In the genomic region with DNA sequence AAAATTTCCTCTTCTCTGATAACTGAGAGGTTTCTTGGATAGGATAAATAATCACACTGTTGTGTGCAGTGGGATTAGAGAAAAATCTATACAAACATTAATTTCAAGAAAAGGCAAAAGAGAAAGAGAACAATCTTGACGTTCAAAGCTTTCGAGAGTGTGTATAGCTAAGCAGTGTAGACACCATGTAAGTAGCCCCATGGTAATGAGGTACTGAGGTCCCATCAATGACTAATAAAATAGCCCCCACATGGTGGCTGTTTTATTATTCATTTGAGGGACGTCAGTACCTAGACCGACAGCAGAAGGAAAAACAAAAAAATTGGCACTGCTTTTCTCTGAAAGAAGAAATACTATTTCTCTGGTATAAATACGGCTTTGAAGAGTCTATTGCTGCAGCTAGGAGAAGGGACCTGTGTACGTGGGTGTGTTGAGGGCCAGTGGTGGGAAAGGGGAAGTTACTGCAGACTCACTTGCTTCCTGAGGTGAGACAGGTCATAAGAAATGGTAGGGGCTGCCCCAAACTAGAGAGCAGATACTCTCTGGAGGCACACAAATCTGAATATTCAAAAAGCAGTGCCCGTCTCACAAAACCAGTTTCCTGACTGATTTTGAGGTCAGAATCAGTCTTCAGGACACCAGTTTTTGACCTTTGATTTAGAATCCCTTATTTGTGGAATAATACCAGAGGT, we compare ENCODE assay signal across 12 cellular contexts.
DNase-seq lines count a peak whose midpoint lies in the region; ATAC-seq and TF ChIP-seq lines count a peak whose summit lies in the region.
"Had no signal": no experiment of that assay in that cellular context is flagged by ENCODE, and none has a peak within 500 bp of the region (broad histone marks: within the 10 kb centered on the region; RNA-seq: fewer than 3 reads in every experiment).

No MANE protein-coding gene starts in this region.

- no peak overlapping the region for H3K27ac ChIP-seq in H9 (ENCODE audit: insufficient read length, low read depth, low read length)
- H3K27ac ChIP-seq: uterus had no signal

- no peak overlapping the region for H3K4ac ChIP-seq in H9 (ENCODE audit: low read depth, low read length)

- peak overlapping the region in 1 of 2 donors; percentile 52 for H3K27ac Mint-ChIP-seq in stimulated activated naive CD8-positive, alpha-beta T cell treated with anti-CD3 and anti-CD28 coated beads, Interleukin-15, amount 100 ng/mL, for 72 hours
- H3K27ac Mint-ChIP-seq in H9: peak overlapping the region in 1 of 3 experiments; percentile 14; a peak in 2 of 7 replicates

- H3K23me2 ChIP-seq in H9 (ENCODE audit: insufficient read length, low read depth, low read length, poor library complexity, severe bottlenecking): no peaks in the 10 kb centered on the region

- no peak overlapping the region for H3K4me2 ChIP-seq in H9 (ENCODE audit: insufficient read depth, insufficient read length, low read length)

- H2AFZ ChIP-seq in H9 (ENCODE audit: low read length): no peak overlapping the region

- TF ChIP-seq CTCF in H9 (conservative IDR thresholded peaks at IDR 0.05): no peak

- no peak overlapping the region for H2BK15ac ChIP-seq in H9 (ENCODE audit: low read depth, low read length)

- H3K4me3 Mint-ChIP-seq in stimulated activated naive CD8-positive, alpha-beta T cell treated with anti-CD3 and anti-CD28 coated beads, Interleukin-15, amount 100 ng/mL, for 72 hours: no peak overlapping the region
- no peak overlapping the region for H3K4me3 Mint-ChIP-seq in H9

- H4K8ac ChIP-seq in H9 (replicated peaks; ENCODE audit: insufficient read length, low read depth, low read length): no peak overlapping the region

- no peak overlapping the region for H3K23ac ChIP-seq in H9 (ENCODE audit: insufficient read length, low read depth, low read length)

- H2BK12ac ChIP-seq in H9 (ENCODE audit: insufficient read length, low read depth, low read length): no peak overlapping the region

- H3K27me3 ChIP-seq in H9 (ENCODE audit: insufficient read depth, low read length): no peaks in the 10 kb centered on the region
- H3K27me3 ChIP-seq: uterus had no signal

- ATAC-seq in HG02588 (IDR thresholded peaks at IDR 0.05; ENCODE audit: unreplicated experiment) (peak; percentile 96), HG03460 (IDR thresholded peaks at IDR 0.05; ENCODE audit: unreplicated experiment) (peak; percentile 94)
- ATAC-seq in stimulated activated naive CD8-positive, alpha-beta T cell treated with anti-CD3 and anti-CD28 coated beads, Interleukin-15, amount 100 ng/mL, for 72 hours: peak; percentile 95

- H4K20me1 ChIP-seq in H9 (ENCODE audit: control insufficient read depth, insufficient read depth, insufficient read length): no peaks in the 10 kb centered on the region

- no peak overlapping the region for H3K18ac ChIP-seq in H9 (ENCODE audit: insufficient read length, low read depth, low read length)

- H3K79me2 ChIP-seq in H9 (ENCODE audit: insufficient read depth, low read length): no peaks in the 10 kb centered on the region

- H3K36me3 Mint-ChIP-seq in H9 (ENCODE audit: insufficient read depth in 1 of 3, low read depth in 3 of 3): no peaks in the 10 kb centered on the region

- H3T11ph ChIP-seq in H9 (ENCODE audit: low read length): no peak overlapping the region

- peaks cover 16% of the 10 kb centered on the region for H3K4me1 Mint-ChIP-seq in stimulated activated naive CD8-positive, alpha-beta T cell treated with anti-CD3 and anti-CD28 coated beads, Interleukin-15, amount 100 ng/mL, for 72 hours
- peaks cover 15 to 16% of the 10 kb centered on the region in 2 experiments for H3K4me1 Mint-ChIP-seq in H9

- no peaks in the 10 kb centered on the region; the same call in 1 of the 2 replicates for H3K4me1 ChIP-seq in H9 (ENCODE audit: insufficient read depth, low read length)
- H3K4me1 ChIP-seq: uterus had no signal

- no peak overlapping the region for H4K5ac ChIP-seq in H9 (ENCODE audit: insufficient read length, low read depth, low read length)

- H3K14ac ChIP-seq in H9 (ENCODE audit: insufficient read depth, low read length): no peak overlapping the region

- H2AK5ac ChIP-seq in H9 (ENCODE audit: insufficient read length, low read length): no peak overlapping the region

- WGBS in H9 (ENCODE audit: extremely low coverage, insufficient read length, low lambda C conversion rate): no CpG with 5 or more reads among the region's 7 CpGs

- no peak overlapping the region for H3K56ac ChIP-seq in H9 (ENCODE audit: insufficient read length, low read depth, low read length)

- no peak overlapping the region for H2BK120ac ChIP-seq in H9 (ENCODE audit: low read depth, low read length, poor library complexity, severe bottlenecking)

- no peak overlapping the region for H3K9ac ChIP-seq in H9 (ENCODE audit: extremely low read depth, insufficient read length, low read length)

- no peaks in the 10 kb centered on the region for H3K79me1 ChIP-seq in H9 (ENCODE audit: insufficient read depth, low read depth, low read length, poor library complexity, severe bottlenecking)

- peaks cover 16% of the 10 kb centered on the region for H3K27me3 Mint-ChIP-seq in stimulated activated naive CD8-positive, alpha-beta T cell treated with anti-CD3 and anti-CD28 coated beads, Interleukin-15, amount 100 ng/mL, for 72 hours
- no peaks in the 10 kb centered on the region; the same call in none of the 2 replicates for H3K27me3 Mint-ChIP-seq in H9 (ENCODE audit: low read depth)

- H3K9me3 ChIP-seq in H9 (ENCODE audit: control insufficient read depth, low read depth, low read length): no peaks in the 10 kb centered on the region
- H3K9me3 ChIP-seq: uterus had no signal

- no peaks in the 10 kb centered on the region for H3K9me3 Mint-ChIP-seq in stimulated activated naive CD8-positive, alpha-beta T cell treated with anti-CD3 and anti-CD28 coated beads, Interleukin-15, amount 100 ng/mL, for 72 hours
- H3K9me3 Mint-ChIP-seq in H9: no peaks in the 10 kb centered on the region

- H4K91ac ChIP-seq in H9 (ENCODE audit: insufficient read length, low read depth, low read length): no peak overlapping the region

- no peak overlapping the region for H2BK20ac ChIP-seq in H9 (ENCODE audit: low read depth, low read length, poor library complexity, severe bottlenecking)

- H2BK5ac ChIP-seq in H9 (ENCODE audit: insufficient read length, low read length): no peak overlapping the region

- DNase-seq in stimulated activated CD4-positive, alpha-beta T cell treated with anti-CD3 and anti-CD28 coated beads, Interleukin-15, amount 100 ng/mL, for 24 hours: peak; percentile 2
- DNase-seq in stimulated activated CD4-positive, alpha-beta T cell treated with anti-CD3 and anti-CD28 coated beads, Interleukin-2, amount 100 ng/mL, for 48 hours: no peak
- DNase-seq in stimulated activated naive CD8-positive, alpha-beta T cell treated with anti-CD3 and anti-CD28 coated beads, Interleukin-15, amount 100 ng/mL, for 72 hours: peak; percentile 5 to 41
- no peak for DNase-seq in activated effector memory CD4-positive, alpha-beta T cell treated with anti-CD3 and anti-CD28 coated beads, Interleukin-2, amount 50 U/mL, for 16 hours
- no peak for DNase-seq in H9
- DNase-seq in activated CD8-positive, alpha-beta memory T cell treated with anti-CD3 and anti-CD28 coated beads, Interleukin-2, amount 50 U/mL, for 48 hours: no peak
- DNase-seq: NCI-H1092 treated with DMSO at 0.1 percent for 48 hours; Right ventricle myocardium superior; stimulated activated CD4-positive, alpha-beta T cell treated with anti-CD3 and anti-CD28 coated beads, Interleukin-4, amount 100 ng/mL, for 4 hours; uterus had no signal

Comparison
In these comparisons a context has a peak if more than half of its experiments do, and no peak if none do; other contexts are left out.
1. DNase-seq: peak in stimulated activated CD4-positive, alpha-beta T cell treated with anti-CD3 and anti-CD28 coated beads, Interleukin-15, amount 100 ng/mL, for 24 hours (single experiment) and stimulated activated naive CD8-positive, alpha-beta T cell treated with anti-CD3 and anti-CD28 coated beads, Interleukin-15, amount 100 ng/mL, for 72 hours (2 of 2); none in stimulated activated CD4-positive, alpha-beta T cell treated with anti-CD3 and anti-CD28 coated beads, Interleukin-2, amount 100 ng/mL, for 48 hours (0 of 2), activated effector memory CD4-positive, alpha-beta T cell treated with anti-CD3 and anti-CD28 coated beads, Interleukin-2, amount 50 U/mL, for 16 hours (single experiment), H9 (single experiment) and activated CD8-positive, alpha-beta memory T cell treated with anti-CD3 and anti-CD28 coated beads, Interleukin-2, amount 50 U/mL, for 48 hours (single experiment).
2. Peak in every context shown above with its lines, with median percentiles within 50 percentile points of each other: ATAC-seq.